1 cellular context compared by ENCODE assay signal in the genomic region with DNA sequence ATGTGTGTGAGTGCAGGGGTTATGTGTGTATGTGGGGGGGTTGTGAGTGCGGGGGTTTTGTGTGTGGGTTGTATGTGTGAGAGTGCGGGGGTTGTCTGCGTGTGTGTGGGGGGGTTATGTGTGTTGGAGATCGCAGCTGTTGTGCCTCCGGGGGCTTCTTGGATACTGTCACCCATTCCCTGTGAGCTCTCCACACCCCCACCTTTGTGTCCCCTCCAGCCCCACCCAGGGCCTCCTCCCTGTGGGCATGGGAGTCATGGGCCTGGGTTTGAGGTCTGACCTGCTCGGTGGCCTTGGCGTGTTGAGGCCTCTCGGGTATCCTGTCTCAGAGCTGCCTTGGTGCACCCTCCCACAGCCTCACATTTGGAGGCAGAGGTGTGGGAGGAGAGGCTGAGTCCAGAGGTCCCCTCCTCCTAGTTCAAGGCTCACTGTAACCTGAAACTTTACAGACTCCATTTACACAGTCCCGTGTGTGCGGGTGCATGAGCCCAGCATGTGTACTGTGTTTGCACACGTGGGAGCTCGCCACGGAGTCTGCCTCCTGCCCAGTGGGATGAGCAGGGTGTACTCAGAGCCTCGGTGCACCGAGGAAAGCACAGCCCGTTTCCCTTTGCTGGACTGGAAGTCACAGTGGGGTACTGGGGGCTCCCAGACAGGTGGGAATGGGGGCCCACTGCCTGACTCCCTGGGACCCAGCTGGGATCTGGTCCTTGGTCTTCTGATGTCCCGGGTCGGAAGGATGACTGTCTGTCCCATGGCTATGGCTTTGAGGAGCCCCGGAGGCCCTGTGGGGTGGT.
A peak's percentile ranks its signal among the peaks of the same experiment; 100 is the strongest.
TF ChIP-seq lines count a peak whose summit lies in the region.

No MANE protein-coding gene starts in this region.

TF ChIP-seq in HepG2, 621 proteins besides CTCF, POLR2A, EP300 and RAD21 (continued from another document and continues in another):
- TF ChIP-seq, protein P1, sequence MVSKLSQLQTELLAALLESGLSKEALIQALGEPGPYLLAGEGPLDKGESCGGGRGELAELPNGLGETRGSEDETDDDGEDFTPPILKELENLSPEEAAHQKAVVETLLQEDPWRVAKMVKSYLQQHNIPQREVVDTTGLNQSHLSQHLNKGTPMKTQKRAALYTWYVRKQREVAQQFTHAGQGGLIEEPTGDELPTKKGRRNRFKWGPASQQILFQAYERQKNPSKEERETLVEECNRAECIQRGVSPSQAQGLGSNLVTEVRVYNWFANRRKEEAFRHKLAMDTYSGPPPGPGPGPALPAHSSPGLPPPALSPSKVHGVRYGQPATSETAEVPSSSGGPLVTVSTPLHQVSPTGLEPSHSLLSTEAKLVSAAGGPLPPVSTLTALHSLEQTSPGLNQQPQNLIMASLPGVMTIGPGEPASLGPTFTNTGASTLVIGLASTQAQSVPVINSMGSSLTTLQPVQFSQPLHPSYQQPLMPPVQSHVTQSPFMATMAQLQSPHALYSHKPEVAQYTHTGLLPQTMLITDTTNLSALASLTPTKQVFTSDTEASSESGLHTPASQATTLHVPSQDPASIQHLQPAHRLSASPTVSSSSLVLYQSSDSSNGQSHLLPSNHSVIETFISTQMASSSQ (IDR thresholded peaks at IDR 0.05; ENCODE audit: low read depth), result 0 out of 2 replicates have a peak, but pooled peaks have one; percentile 20
- TF ChIP-seq, protein P1 (CRISPR knock-in tag; IDR thresholded peaks at IDR 0.05; ENCODE audit: borderline replicate concordance), result peak; percentile 38; the same call in 1 of the 2 replicates
- TF ChIP-seq ZBTB7A (CRISPR knock-in tag; IDR thresholded peaks at IDR 0.05), result 0 out of 2 replicates have a peak, but pooled peaks have one; percentile 47
- 0 out of 2 replicates have a peak, but pooled peaks have one; percentile 44 for TF ChIP-seq IRF2 (CRISPR knock-in tag; IDR thresholded peaks at IDR 0.05)
- no peak for TF ChIP-seq MATR3 (CRISPR knock-in tag; IDR thresholded peaks at IDR 0.05)
- no peak for TF ChIP-seq MYNN (CRISPR knock-in tag; IDR thresholded peaks at IDR 0.05; ENCODE audit: low read depth)
- no peak for TF ChIP-seq PHB2 (IDR thresholded peaks at IDR 0.05; ENCODE audit: partially characterized antibody)
- TF ChIP-seq SP2 (CRISPR knock-in tag; IDR thresholded peaks at IDR 0.05), result no peak
- no peak for TF ChIP-seq NFATC3 (CRISPR knock-in tag; IDR thresholded peaks at IDR 0.05)
- TF ChIP-seq, protein P2, sequence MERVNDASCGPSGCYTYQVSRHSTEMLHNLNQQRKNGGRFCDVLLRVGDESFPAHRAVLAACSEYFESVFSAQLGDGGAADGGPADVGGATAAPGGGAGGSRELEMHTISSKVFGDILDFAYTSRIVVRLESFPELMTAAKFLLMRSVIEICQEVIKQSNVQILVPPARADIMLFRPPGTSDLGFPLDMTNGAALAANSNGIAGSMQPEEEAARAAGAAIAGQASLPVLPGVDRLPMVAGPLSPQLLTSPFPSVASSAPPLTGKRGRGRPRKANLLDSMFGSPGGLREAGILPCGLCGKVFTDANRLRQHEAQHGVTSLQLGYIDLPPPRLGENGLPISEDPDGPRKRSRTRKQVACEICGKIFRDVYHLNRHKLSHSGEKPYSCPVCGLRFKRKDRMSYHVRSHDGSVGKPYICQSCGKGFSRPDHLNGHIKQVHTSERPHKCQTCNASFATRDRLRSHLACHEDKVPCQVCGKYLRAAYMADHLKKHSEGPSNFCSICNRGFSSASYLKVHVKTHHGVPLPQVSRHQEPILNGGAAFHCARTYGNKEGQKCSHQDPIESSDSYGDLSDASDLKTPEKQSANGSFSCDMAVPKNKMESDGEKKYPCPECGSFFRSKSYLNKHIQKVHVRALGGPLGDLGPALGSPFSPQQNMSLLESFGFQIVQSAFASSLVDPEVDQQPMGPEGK (CRISPR knock-in tag; IDR thresholded peaks at IDR 0.05), result peak; percentile 70; the same call in 1 of the 2 replicates
- peak; percentile 85 for TF ChIP-seq ZNF646 (CRISPR knock-in tag; IDR thresholded peaks at IDR 0.05)
- TF ChIP-seq SMAD3 (CRISPR knock-in tag; IDR thresholded peaks at IDR 0.05), result no peak
- no peak for TF ChIP-seq HMG20A (CRISPR knock-in tag; IDR thresholded peaks at IDR 0.05; ENCODE audit: borderline replicate concordance)
- peak; percentile 89 for TF ChIP-seq MYC (CRISPR knock-in tag; IDR thresholded peaks at IDR 0.05; ENCODE audit: borderline replicate concordance)
- TF ChIP-seq POLR2AphosphoS5 (IDR thresholded peaks at IDR 0.05; ENCODE audit: low read depth, low read length), result no peak
- TF ChIP-seq, protein P3, sequence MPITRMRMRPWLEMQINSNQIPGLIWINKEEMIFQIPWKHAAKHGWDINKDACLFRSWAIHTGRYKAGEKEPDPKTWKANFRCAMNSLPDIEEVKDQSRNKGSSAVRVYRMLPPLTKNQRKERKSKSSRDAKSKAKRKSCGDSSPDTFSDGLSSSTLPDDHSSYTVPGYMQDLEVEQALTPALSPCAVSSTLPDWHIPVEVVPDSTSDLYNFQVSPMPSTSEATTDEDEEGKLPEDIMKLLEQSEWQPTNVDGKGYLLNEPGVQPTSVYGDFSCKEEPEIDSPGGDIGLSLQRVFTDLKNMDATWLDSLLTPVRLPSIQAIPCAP (CRISPR knock-in tag; IDR thresholded peaks at IDR 0.05; ENCODE audit: low read depth), result no peak
- no peak for TF ChIP-seq ZNF777 (CRISPR knock-in tag; IDR thresholded peaks at IDR 0.05)
- 0 out of 2 replicates have a peak, but pooled peaks have one; percentile 11 for TF ChIP-seq HIVEP1 (CRISPR knock-in tag; IDR thresholded peaks at IDR 0.05)
- TF ChIP-seq ZBTB20 (CRISPR knock-in tag; IDR thresholded peaks at IDR 0.05; ENCODE audit: borderline replicate concordance, low read depth), result peak; percentile 37; the same call in 1 of the 2 replicates
- TF ChIP-seq TOPORS (CRISPR knock-in tag; IDR thresholded peaks at IDR 0.05), result no peak
- TF ChIP-seq ZNF574 (CRISPR knock-in tag; IDR thresholded peaks at IDR 0.05), result peak; percentile 44; the same call in 1 of the 2 replicates
- TF ChIP-seq ZNF501 (CRISPR knock-in tag; IDR thresholded peaks at IDR 0.05), result peak; percentile 62; the same call in 1 of the 2 replicates
- TF ChIP-seq SAP130 (CRISPR knock-in tag; IDR thresholded peaks at IDR 0.05; ENCODE audit: low read depth), result peak; percentile 79
- TF ChIP-seq ZNF550 (CRISPR knock-in tag; IDR thresholded peaks at IDR 0.05; ENCODE audit: borderline replicate concordance), result no peak
- no peak for TF ChIP-seq ATM (IDR thresholded peaks at IDR 0.05; ENCODE audit: borderline replicate concordance)
- no peak for TF ChIP-seq ZNF766 (CRISPR knock-in tag; IDR thresholded peaks at IDR 0.05; ENCODE audit: borderline replicate concordance)
- no peak for TF ChIP-seq ZNF432 (CRISPR knock-in tag; IDR thresholded peaks at IDR 0.05; ENCODE audit: borderline replicate concordance)
- no peak for TF ChIP-seq ZNF703 (CRISPR knock-in tag; IDR thresholded peaks at IDR 0.05; ENCODE audit: borderline replicate concordance)
- no peak for TF ChIP-seq ZNF672 (CRISPR knock-in tag; IDR thresholded peaks at IDR 0.05)
- TF ChIP-seq ZNF275 (CRISPR knock-in tag; IDR thresholded peaks at IDR 0.05; ENCODE audit: borderline replicate concordance), result no peak
- peak; percentile 67 for TF ChIP-seq MEF2D (CRISPR knock-in tag; IDR thresholded peaks at IDR 0.05)
- TF ChIP-seq MAFK (conservative IDR thresholded peaks at IDR 0.05 in 1 of 2, IDR thresholded peaks at IDR 0.05 in 1 of 2; ENCODE audit: low read length in 2 of 2), result no peak
- TF ChIP-seq HOXD1 (CRISPR knock-in tag; IDR thresholded peaks at IDR 0.05), result no peak
- TF ChIP-seq, protein P4, sequence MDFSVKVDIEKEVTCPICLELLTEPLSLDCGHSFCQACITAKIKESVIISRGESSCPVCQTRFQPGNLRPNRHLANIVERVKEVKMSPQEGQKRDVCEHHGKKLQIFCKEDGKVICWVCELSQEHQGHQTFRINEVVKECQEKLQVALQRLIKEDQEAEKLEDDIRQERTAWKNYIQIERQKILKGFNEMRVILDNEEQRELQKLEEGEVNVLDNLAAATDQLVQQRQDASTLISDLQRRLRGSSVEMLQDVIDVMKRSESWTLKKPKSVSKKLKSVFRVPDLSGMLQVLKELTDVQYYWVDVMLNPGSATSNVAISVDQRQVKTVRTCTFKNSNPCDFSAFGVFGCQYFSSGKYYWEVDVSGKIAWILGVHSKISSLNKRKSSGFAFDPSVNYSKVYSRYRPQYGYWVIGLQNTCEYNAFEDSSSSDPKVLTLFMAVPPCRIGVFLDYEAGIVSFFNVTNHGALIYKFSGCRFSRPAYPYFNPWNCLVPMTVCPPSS (IDR thresholded peaks at IDR 0.05), result no peak
- no peak for TF ChIP-seq HNRNPL (IDR thresholded peaks at IDR 0.05; ENCODE audit: low read depth, low read length)
- 0 out of 2 replicates have a peak, but pooled peaks have one; percentile 21 for TF ChIP-seq ZFY (CRISPR knock-in tag; IDR thresholded peaks at IDR 0.05)
- TF ChIP-seq GATAD1 (CRISPR knock-in tag; IDR thresholded peaks at IDR 0.05), result 0 out of 2 replicates have a peak, but pooled peaks have one; percentile 25
- TF ChIP-seq ZNF382 (CRISPR knock-in tag; IDR thresholded peaks at IDR 0.05; ENCODE audit: borderline replicate concordance), result no peak
